ENCODE assay signal across 1 cellular context in the genomic region with DNA sequence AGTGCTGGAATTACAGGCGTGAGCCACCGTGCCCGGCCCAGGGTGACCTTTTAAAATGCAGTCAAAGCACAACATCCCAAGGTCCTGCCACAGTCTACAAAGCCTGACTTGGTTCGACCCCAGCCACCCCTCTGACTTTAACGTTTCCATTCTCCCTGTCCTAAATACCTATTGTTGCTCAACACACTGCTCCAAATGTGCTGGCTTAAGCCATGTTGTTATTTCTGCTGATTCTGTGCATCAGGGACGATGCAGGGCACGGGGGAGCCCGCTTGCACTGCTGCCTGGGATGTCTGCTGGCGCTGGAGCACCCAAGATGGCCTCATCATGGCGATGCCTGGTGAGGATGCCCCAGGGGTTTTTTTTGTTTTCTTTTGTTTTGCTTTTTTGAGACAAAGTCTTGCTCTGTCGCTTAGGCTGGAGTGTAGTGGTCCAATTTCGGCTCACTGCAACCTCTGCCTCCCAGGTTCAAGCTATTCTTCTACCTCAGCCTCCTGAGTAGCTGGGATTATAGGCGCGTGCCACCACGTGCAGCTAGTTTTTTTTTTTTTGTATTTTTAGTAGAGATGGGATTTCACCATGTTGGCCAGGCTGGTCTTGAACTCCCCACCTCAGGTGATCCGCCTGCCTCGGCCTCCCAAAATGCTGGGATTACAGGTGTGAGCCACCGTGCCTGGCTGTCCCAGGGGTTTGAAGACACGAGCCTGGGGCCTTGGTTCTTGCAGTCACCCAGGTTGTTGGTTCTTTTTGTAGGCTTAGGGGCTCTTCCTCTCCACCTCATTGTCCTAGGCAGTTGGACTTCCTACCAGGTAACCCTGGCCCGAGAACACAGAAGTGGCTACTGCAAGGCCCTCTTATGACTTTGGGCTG.
TF ChIP-seq lines count a peak whose summit lies in the region.

No MANE protein-coding gene starts in this region.

TF ChIP-seq in H1, 55 proteins besides CTCF, POLR2A, EP300 and RAD21:
- TF ChIP-seq, protein P1, sequence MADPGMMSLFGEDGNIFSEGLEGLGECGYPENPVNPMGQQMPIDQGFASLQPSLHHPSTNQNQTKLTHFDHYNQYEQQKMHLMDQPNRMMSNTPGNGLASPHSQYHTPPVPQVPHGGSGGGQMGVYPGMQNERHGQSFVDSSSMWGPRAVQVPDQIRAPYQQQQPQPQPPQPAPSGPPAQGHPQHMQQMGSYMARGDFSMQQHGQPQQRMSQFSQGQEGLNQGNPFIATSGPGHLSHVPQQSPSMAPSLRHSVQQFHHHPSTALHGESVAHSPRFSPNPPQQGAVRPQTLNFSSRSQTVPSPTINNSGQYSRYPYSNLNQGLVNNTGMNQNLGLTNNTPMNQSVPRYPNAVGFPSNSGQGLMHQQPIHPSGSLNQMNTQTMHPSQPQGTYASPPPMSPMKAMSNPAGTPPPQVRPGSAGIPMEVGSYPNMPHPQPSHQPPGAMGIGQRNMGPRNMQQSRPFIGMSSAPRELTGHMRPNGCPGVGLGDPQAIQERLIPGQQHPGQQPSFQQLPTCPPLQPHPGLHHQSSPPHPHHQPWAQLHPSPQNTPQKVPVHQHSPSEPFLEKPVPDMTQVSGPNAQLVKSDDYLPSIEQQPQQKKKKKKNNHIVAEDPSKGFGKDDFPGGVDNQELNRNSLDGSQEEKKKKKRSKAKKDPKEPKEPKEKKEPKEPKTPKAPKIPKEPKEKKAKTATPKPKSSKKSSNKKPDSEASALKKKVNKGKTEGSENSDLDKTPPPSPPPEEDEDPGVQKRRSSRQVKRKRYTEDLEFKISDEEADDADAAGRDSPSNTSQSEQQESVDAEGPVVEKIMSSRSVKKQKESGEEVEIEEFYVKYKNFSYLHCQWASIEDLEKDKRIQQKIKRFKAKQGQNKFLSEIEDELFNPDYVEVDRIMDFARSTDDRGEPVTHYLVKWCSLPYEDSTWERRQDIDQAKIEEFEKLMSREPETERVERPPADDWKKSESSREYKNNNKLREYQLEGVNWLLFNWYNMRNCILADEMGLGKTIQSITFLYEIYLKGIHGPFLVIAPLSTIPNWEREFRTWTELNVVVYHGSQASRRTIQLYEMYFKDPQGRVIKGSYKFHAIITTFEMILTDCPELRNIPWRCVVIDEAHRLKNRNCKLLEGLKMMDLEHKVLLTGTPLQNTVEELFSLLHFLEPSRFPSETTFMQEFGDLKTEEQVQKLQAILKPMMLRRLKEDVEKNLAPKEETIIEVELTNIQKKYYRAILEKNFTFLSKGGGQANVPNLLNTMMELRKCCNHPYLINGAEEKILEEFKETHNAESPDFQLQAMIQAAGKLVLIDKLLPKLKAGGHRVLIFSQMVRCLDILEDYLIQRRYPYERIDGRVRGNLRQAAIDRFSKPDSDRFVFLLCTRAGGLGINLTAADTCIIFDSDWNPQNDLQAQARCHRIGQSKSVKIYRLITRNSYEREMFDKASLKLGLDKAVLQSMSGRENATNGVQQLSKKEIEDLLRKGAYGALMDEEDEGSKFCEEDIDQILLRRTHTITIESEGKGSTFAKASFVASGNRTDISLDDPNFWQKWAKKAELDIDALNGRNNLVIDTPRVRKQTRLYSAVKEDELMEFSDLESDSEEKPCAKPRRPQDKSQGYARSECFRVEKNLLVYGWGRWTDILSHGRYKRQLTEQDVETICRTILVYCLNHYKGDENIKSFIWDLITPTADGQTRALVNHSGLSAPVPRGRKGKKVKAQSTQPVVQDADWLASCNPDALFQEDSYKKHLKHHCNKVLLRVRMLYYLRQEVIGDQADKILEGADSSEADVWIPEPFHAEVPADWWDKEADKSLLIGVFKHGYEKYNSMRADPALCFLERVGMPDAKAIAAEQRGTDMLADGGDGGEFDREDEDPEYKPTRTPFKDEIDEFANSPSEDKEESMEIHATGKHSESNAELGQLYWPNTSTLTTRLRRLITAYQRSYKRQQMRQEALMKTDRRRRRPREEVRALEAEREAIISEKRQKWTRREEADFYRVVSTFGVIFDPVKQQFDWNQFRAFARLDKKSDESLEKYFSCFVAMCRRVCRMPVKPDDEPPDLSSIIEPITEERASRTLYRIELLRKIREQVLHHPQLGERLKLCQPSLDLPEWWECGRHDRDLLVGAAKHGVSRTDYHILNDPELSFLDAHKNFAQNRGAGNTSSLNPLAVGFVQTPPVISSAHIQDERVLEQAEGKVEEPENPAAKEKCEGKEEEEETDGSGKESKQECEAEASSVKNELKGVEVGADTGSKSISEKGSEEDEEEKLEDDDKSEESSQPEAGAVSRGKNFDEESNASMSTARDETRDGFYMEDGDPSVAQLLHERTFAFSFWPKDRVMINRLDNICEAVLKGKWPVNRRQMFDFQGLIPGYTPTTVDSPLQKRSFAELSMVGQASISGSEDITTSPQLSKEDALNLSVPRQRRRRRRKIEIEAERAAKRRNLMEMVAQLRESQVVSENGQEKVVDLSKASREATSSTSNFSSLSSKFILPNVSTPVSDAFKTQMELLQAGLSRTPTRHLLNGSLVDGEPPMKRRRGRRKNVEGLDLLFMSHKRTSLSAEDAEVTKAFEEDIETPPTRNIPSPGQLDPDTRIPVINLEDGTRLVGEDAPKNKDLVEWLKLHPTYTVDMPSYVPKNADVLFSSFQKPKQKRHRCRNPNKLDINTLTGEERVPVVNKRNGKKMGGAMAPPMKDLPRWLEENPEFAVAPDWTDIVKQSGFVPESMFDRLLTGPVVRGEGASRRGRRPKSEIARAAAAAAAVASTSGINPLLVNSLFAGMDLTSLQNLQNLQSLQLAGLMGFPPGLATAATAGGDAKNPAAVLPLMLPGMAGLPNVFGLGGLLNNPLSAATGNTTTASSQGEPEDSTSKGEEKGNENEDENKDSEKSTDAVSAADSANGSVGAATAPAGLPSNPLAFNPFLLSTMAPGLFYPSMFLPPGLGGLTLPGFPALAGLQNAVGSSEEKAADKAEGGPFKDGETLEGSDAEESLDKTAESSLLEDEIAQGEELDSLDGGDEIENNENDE (IDR thresholded peaks at IDR 0.05; ENCODE audit: insufficient replicate concordance, low read length), result no peak
- TF ChIP-seq TCF12 (IDR thresholded peaks at IDR 0.05; ENCODE audit: low read depth, low read length) (no peak), SUZ12 (IDR thresholded peaks at IDR 0.05; ENCODE audit: low read length) (no peak), BCL11A (IDR thresholded peaks at IDR 0.05; ENCODE audit: low read depth in 2 of 2, low read length in 2 of 2) (no peak), CREB1 (IDR thresholded peaks at IDR 0.05) (no peak), SAP30 (IDR thresholded peaks at IDR 0.05; ENCODE audit: insufficient read depth, insufficient replicate concordance, low read length) (no peak), SIN3A (conservative IDR thresholded peaks at IDR 0.05 in 1 of 2, IDR thresholded peaks at IDR 0.05 in 1 of 2; ENCODE audit: low read depth in 1 of 2, low read length in 2 of 2) (no peak), POU5F1 (IDR thresholded peaks at IDR 0.05; ENCODE audit: low read depth, low read length) (no peak), NANOG (IDR thresholded peaks at IDR 0.05; ENCODE audit: insufficient read depth, low read depth, low read length, poor library complexity, severe bottlenecking) (no peak), JUN (IDR thresholded peaks at IDR 0.05; ENCODE audit: low read depth, low read length) (no peak), SP4 (IDR thresholded peaks at IDR 0.05; ENCODE audit: low read length) (no peak), GTF2F1 (IDR thresholded peaks at IDR 0.05; ENCODE audit: borderline replicate concordance, low read depth, low read length) (no peak), YY1 (IDR thresholded peaks at IDR 0.05; ENCODE audit: low read depth, low read length) (no peak), PHF8 (conservative IDR thresholded peaks at IDR 0.05; ENCODE audit: low read depth, low read length) (no peak), BACH1 (IDR thresholded peaks at IDR 0.05; ENCODE audit: low read length) (no peak), KDM4A (IDR thresholded peaks at IDR 0.05; ENCODE audit: low read depth, low read length, severe bottlenecking) (no peak), ASH2L (IDR thresholded peaks at IDR 0.05; ENCODE audit: low read length) (no peak)
- TF ChIP-seq, protein P2, sequence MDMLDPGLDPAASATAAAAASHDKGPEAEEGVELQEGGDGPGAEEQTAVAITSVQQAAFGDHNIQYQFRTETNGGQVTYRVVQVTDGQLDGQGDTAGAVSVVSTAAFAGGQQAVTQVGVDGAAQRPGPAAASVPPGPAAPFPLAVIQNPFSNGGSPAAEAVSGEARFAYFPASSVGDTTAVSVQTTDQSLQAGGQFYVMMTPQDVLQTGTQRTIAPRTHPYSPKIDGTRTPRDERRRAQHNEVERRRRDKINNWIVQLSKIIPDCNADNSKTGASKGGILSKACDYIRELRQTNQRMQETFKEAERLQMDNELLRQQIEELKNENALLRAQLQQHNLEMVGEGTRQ (IDR thresholded peaks at IDR 0.05; ENCODE audit: low read length), result no peak
- TF ChIP-seq, protein P3, sequence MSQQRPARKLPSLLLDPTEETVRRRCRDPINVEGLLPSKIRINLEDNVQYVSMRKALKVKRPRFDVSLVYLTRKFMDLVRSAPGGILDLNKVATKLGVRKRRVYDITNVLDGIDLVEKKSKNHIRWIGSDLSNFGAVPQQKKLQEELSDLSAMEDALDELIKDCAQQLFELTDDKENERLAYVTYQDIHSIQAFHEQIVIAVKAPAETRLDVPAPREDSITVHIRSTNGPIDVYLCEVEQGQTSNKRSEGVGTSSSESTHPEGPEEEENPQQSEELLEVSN (IDR thresholded peaks at IDR 0.05), result no peak
- TF ChIP-seq, protein P4, sequence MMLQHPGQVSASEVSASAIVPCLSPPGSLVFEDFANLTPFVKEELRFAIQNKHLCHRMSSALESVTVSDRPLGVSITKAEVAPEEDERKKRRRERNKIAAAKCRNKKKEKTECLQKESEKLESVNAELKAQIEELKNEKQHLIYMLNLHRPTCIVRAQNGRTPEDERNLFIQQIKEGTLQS (IDR thresholded peaks at IDR 0.05; ENCODE audit: insufficient read depth, low read depth, low read length), result no peak
